In genomic region chr1:150549496-150550221, GRCh38 we compare ENCODE assay signal across 8 cellular contexts. TPM values are rescaled to one million over a fixed set of nuclear protein-coding genes. Genes with fewer than 3 reads are reported as not detected.
A peak's percentile ranks its signal among the peaks of the same experiment; 100 is the strongest.
DNase-seq lines count a peak whose midpoint lies in the region; ATAC-seq and TF ChIP-seq lines count a peak whose summit lies in the region.

No MANE protein-coding gene starts in this region.

- ATAC-seq in heart right ventricle (peak; percentile 0 to 18 (median 11)), GM18505 (IDR thresholded peaks at IDR 0.05; ENCODE audit: unreplicated experiment) (no peak)

- peaks cover 39% of the 10 kb centered on the region for H3K4me1 Mint-ChIP-seq in activated CD4-positive, alpha-beta memory T cell treated with anti-CD3 and anti-CD28 coated beads, Interleukin-2, amount 10 ng/mL, durations not matched to agents 7 days and 5 days

- WGBS in heart right ventricle, 2 donors = 12 to 27% methylated on average over 20 to 43 of the region's 43 CpGs
- WGBS in prostate gland = 15% methylated on average over 25 of the region's 43 CpGs

- H3K4me1 ChIP-seq in heart right ventricle = peaks cover 14 to 59% (median 38%) of the 10 kb centered on the region in 9 donors
- no peaks in the 10 kb centered on the region for H3K4me1 ChIP-seq in prostate gland (replicated peaks)

- H3K27me3 ChIP-seq in heart right ventricle (no peaks in the 10 kb centered on the region), prostate gland (replicated peaks; ENCODE audit: insufficient read depth) (no peaks in the 10 kb centered on the region)

- no peaks in the 10 kb centered on the region for H3K36me3 Mint-ChIP-seq in activated CD4-positive, alpha-beta memory T cell treated with anti-CD3 and anti-CD28 coated beads, Interleukin-2, amount 10 ng/mL, durations not matched to agents 7 days and 5 days (ENCODE audit: low read depth)

- TF ChIP-seq CTCF in heart right ventricle (IDR thresholded peaks at IDR 0.05) (peak in 2 of 9 donors; percentile 15 to 28), prostate gland (IDR thresholded peaks at IDR 0.05) (no peak)

- H3K9me3 Mint-ChIP-seq in activated CD4-positive, alpha-beta memory T cell treated with anti-CD3 and anti-CD28 coated beads, Interleukin-2, amount 10 ng/mL, durations not matched to agents 7 days and 5 days = no peaks in the 10 kb centered on the region

- POLR2A ChIA-PET in activated CD4-positive, alpha-beta memory T cell treated with anti-CD3 and anti-CD28 coated beads, Interleukin-2, amount 10 ng/mL, durations not matched to agents 7 days and 5 days (lab: Charles Lee) = interaction anchor here (0.7 to 3.8 kb wide), 7 partner anchors 11 to 375 kb away, joined by 3 to 30 read pairs (median 4); no protein-coding TSS in a partner anchor

- peak overlapping the region; percentile 47 to 69 (median 66) for H3K4me3 ChIP-seq in heart right ventricle
- H3K4me3 ChIP-seq in prostate gland = peak overlapping the region; percentile 50 to 52

- peak overlapping the region; percentile 66 for H3K4me3 Mint-ChIP-seq in activated CD4-positive, alpha-beta memory T cell treated with anti-CD3 and anti-CD28 coated beads, Interleukin-2, amount 10 ng/mL, durations not matched to agents 7 days and 5 days

- H3K9me3 ChIP-seq in heart right ventricle (no peaks in the 10 kb centered on the region), prostate gland (no peaks in the 10 kb centered on the region)

- CTCF ChIA-PET in activated CD4-positive, alpha-beta memory T cell treated with anti-CD3 and anti-CD28 coated beads, Interleukin-2, amount 10 ng/mL, durations not matched to agents 7 days and 5 days (lab: Charles Lee) = interaction anchor here (0.7 to 3.6 kb wide), 2 partner anchors 11 to 294 kb away, joined by 3 to 21 read pairs; no protein-coding TSS in a partner anchor

- intact Hi-C loops in heart right ventricle (cut with DNase I) (loop anchor here in 4 of 10 donors (10.0 kb wide), 3 partner anchors 255 to 265 kb away; partner anchors contain the start of genes CIART (in 1 of the 4) and CTSK (in 1 of the 4)), prostate gland (cut with DNase I) (loop anchor here (5.0 to 10.0 kb wide), 2 partner anchors 82 to 185 kb away; partner anchors contain the start of gene RPRD2)

- peak; percentile 74 for DNase-seq in ELF-1 (ENCODE audit: low read depth, low spot score)
- no peak for DNase-seq in activated CD4-positive, alpha-beta memory T cell treated with anti-CD3 and anti-CD28 coated beads, Interleukin-2, amount 10 ng/mL, durations not matched to agents 7 days and 5 days
- DNase-seq in heart right ventricle = no peak
- no peak for DNase-seq in prostate gland (ENCODE audit: low spot score)
- DNase-seq in SKM-1 treated with dmso at 0.1 percent for 144 hours (lab: John Stamatoyannopoulos, UW; ENCODE audit: unreplicated experiment) = no peak
- DNase-seq in amniotic stem cell (lab: John Stamatoyannopoulos, UW) = no peak
- no peak for DNase-seq in GOT3 (lab: John Stamatoyannopoulos, UW)

- TF ChIP-seq POLR2A in prostate gland (IDR thresholded peaks at IDR 0.05) (no peak), GM18505 (IDR thresholded peaks at IDR 0.05; ENCODE audit: borderline replicate concordance, extremely low read depth, insufficient read depth, insufficient read length) (no peak)

- peaks cover 22% of the 10 kb centered on the region for H3K27me3 Mint-ChIP-seq in activated CD4-positive, alpha-beta memory T cell treated with anti-CD3 and anti-CD28 coated beads, Interleukin-2, amount 10 ng/mL, durations not matched to agents 7 days and 5 days

- no peak overlapping the region for H3K27ac Mint-ChIP-seq in activated CD4-positive, alpha-beta memory T cell treated with anti-CD3 and anti-CD28 coated beads, Interleukin-2, amount 10 ng/mL, durations not matched to agents 7 days and 5 days

- H3K36me3 ChIP-seq in heart right ventricle (peaks cover 0 to 4% (median 0%) of the 10 kb centered on the region in 9 donors), prostate gland (no peaks in the 10 kb centered on the region)

- H3K27ac ChIP-seq in heart right ventricle (peak overlapping the region; percentile 68 to 94 (median 88)), prostate gland (peak overlapping the region; percentile 62 to 82)

RNA-seq across cellular contexts. Expression of gene ADAMTSL4, which starts 0.5 kb away (rescaled TPM):
- total RNA-seq in activated CD4-positive, alpha-beta memory T cell treated with anti-CD3 and anti-CD28 coated beads, Interleukin-2, amount 10 ng/mL, durations not matched to agents 7 days and 5 days = 1 to 10 TPM; 1.4 to 1.6 TPM
- total RNA-seq in heart right ventricle = 10 to 100 TPM; 22.2 to 86.5 (median 40.7) TPM
- polyA plus RNA-seq in heart right ventricle = 10 to 100 TPM; 46.6 to 71.4 TPM
- total RNA-seq in prostate gland = 1 to 10 TPM; 3.7 to 9.7 TPM

RNA-seq across cellular contexts. Expression of gene MCL1, which starts 29.8 kb away (rescaled TPM):
- total RNA-seq in activated CD4-positive, alpha-beta memory T cell treated with anti-CD3 and anti-CD28 coated beads, Interleukin-2, amount 10 ng/mL, durations not matched to agents 7 days and 5 days = 100 to 1,000 TPM; 470 to 472 TPM
- total RNA-seq in heart right ventricle (100 to 1,000 TPM in 8 of 10 donors, 10 to 100 TPM in 2; 76.4 to 155 (median 122) TPM), prostate gland (100 to 1,000 TPM; 161 to 168 TPM)
- 10 to 100 TPM; 54.3 to 77.7 TPM for polyA plus RNA-seq in heart right ventricle

RNA-seq across cellular contexts. Expression of gene FALEC, which starts 34.1 kb away (rescaled TPM):
- total RNA-seq in activated CD4-positive, alpha-beta memory T cell treated with anti-CD3 and anti-CD28 coated beads, Interleukin-2, amount 10 ng/mL, durations not matched to agents 7 days and 5 days = not detected
- total RNA-seq in heart right ventricle (under 1 TPM in 2 of 10 donors, not detected in 8; 0.46 to 0.60 TPM), prostate gland (not detected)
- polyA plus RNA-seq in heart right ventricle = not detected

RNA-seq across cellular contexts. Expression of gene ECM1, which starts 41.8 kb away (rescaled TPM):
- total RNA-seq in activated CD4-positive, alpha-beta memory T cell treated with anti-CD3 and anti-CD28 coated beads, Interleukin-2, amount 10 ng/mL, durations not matched to agents 7 days and 5 days = 1 to 10 TPM; 2.4 to 3.8 TPM
- total RNA-seq in heart right ventricle (10 to 100 TPM in 8 of 10 donors, 1 to 10 TPM in 2; 5.8 to 26.3 (median 12.8) TPM), prostate gland (10 to 100 TPM in 1 of 2 donors, 1 to 10 TPM in 1; 4.7 to 12.3 TPM)
- polyA plus RNA-seq in heart right ventricle = 10 to 100 TPM; 24.7 to 28.2 TPM
